In genomic region chr6:167956983-167957492, GRCh38 we compare ENCODE assay signal across 1 cellular context.
TF ChIP-seq lines count a peak whose summit lies in the region.

No MANE protein-coding gene starts in this region.

TF ChIP-seq in GM23338, 12 proteins besides CTCF, POLR2A, EP300 and RAD21 (continued from another document):
- TF ChIP-seq ZNF462 (CRISPR knock-in tag; IDR thresholded peaks at IDR 0.05) (no peak), CREB1 (CRISPR knock-in tag; IDR thresholded peaks at IDR 0.05; ENCODE audit: low read depth) (no peak)
